8 cellular contexts compared by ENCODE assay signal in genomic region chr10:103451091-103451801, GRCh38. TPM values are rescaled to one million over a fixed set of nuclear protein-coding genes. Genes with fewer than 3 reads are reported as not detected.
DNase-seq lines count a peak whose midpoint lies in the region; ATAC-seq and TF ChIP-seq lines count a peak whose summit lies in the region.

No MANE protein-coding gene starts in this region.

- peak overlapping the region; percentile 94 for H3K4me3 ChIP-seq in effector memory CD4-positive, alpha-beta T cell (ENCODE audit: insufficient read depth, low read depth, low read length, poor library complexity, severe bottlenecking)
- H3K4me3 ChIP-seq in muscle layer of duodenum (ENCODE audit: low read depth in 1 of 2, low read length in 2 of 2) = peak overlapping the region; percentile 77 to 87
- peak overlapping the region; percentile 49 to 68 (median 60) for H3K4me3 ChIP-seq in transverse colon

- H3K36me3 Mint-ChIP-seq in activated CD4-positive, alpha-beta T cell treated with anti-CD3 and anti-CD28 coated beads, Interleukin-2, amount 10 ng/mL, durations not matched to agents 7 days and 5 days (ENCODE audit: low read depth) = peaks cover 46% of the 10 kb centered on the region

- no peak for TF ChIP-seq CTCF in transverse colon (IDR thresholded peaks at IDR 0.05)

- peak overlapping the region; percentile 61 for H3K27ac ChIP-seq in effector memory CD4-positive, alpha-beta T cell (ENCODE audit: insufficient read depth, low read length, poor library complexity, severe bottlenecking)
- H3K27ac ChIP-seq in muscle layer of duodenum (ENCODE audit: low read length) = peak overlapping the region; percentile 93
- peak overlapping the region; percentile 85 to 93 (median 86) for H3K27ac ChIP-seq in transverse colon

- no peak for TF ChIP-seq POLR2A in transverse colon (IDR thresholded peaks at IDR 0.05)

- intact Hi-C loops in transverse colon (cut with DNase I; ENCODE audit: low total_unique reads) = no loop called here

- H3K4me1 ChIP-seq in effector memory CD4-positive, alpha-beta T cell (ENCODE audit: control insufficient read depth, insufficient read depth, low read length, poor library complexity, severe bottlenecking) = peaks cover 35% of the 10 kb centered on the region
- H3K4me1 ChIP-seq in muscle layer of duodenum (ENCODE audit: control insufficient read depth in 1 of 2, insufficient read depth in 2 of 2, low read length in 2 of 2) (peaks cover 12 to 20% of the 10 kb centered on the region in 2 donors), transverse colon (peaks cover 8 to 48% (median 14%) of the 10 kb centered on the region in 4 donors)

- CTCF ChIA-PET in activated CD4-positive, alpha-beta T cell treated with anti-CD3 and anti-CD28 coated beads, Interleukin-2, amount 10 ng/mL, durations not matched to agents 7 days and 5 days (lab: Charles Lee) = interaction anchor here (0.5 to 4.6 kb wide), 10 partner anchors 11 to 533 kb away, joined by 3 to 16 read pairs (median 4); partner anchors contain the start of gene CNNM2

- H3K4me1 Mint-ChIP-seq in activated CD4-positive, alpha-beta T cell treated with anti-CD3 and anti-CD28 coated beads, Interleukin-2, amount 10 ng/mL, durations not matched to agents 7 days and 5 days = peaks cover 65% of the 10 kb centered on the region

- POLR2A ChIA-PET in activated CD4-positive, alpha-beta T cell treated with anti-CD3 and anti-CD28 coated beads, Interleukin-2, amount 10 ng/mL, durations not matched to agents 7 days and 5 days (lab: Charles Lee) = interaction anchor here (0.5 kb wide), 1 partner anchor 21 kb away, joined by 3 read pairs; no protein-coding TSS in a partner anchor

- 20 to 54% methylated on average over 1 to 14 of the region's 14 CpGs for WGBS in transverse colon (ENCODE audit: low coverage in 1 of 2), 2 donors

- DNase-seq in CMK (ENCODE audit: low read depth) (peak; percentile 55), HUDEP-2 (lab: John Stamatoyannopoulos, UW; ENCODE audit: unreplicated experiment in 76 of 76) (peak in 51 of 76 experiments; percentile 7 to 76 (median 34)), transverse colon (peak; percentile 52), RKO (ENCODE audit: low spot score) (no peak)
- DNase-seq in activated CD4-positive, alpha-beta T cell treated with anti-CD3 and anti-CD28 coated beads, Interleukin-2, amount 10 ng/mL, durations not matched to agents 7 days and 5 days = peak; percentile 65
- peak; percentile 25 to 32 (median 29) for DNase-seq in effector memory CD4-positive, alpha-beta T cell

- no peaks in the 10 kb centered on the region for H3K27me3 Mint-ChIP-seq in activated CD4-positive, alpha-beta T cell treated with anti-CD3 and anti-CD28 coated beads, Interleukin-2, amount 10 ng/mL, durations not matched to agents 7 days and 5 days

- TF ChIP-seq EP300 in transverse colon (IDR thresholded peaks at IDR 0.05; ENCODE audit: low read depth) = no peak

- no peaks in the 10 kb centered on the region for H3K9me3 Mint-ChIP-seq in activated CD4-positive, alpha-beta T cell treated with anti-CD3 and anti-CD28 coated beads, Interleukin-2, amount 10 ng/mL, durations not matched to agents 7 days and 5 days

- H3K27ac Mint-ChIP-seq in activated CD4-positive, alpha-beta T cell treated with anti-CD3 and anti-CD28 coated beads, Interleukin-2, amount 10 ng/mL, durations not matched to agents 7 days and 5 days = peak overlapping the region; percentile 92

- peak overlapping the region; percentile 83 for H3K4me3 Mint-ChIP-seq in activated CD4-positive, alpha-beta T cell treated with anti-CD3 and anti-CD28 coated beads, Interleukin-2, amount 10 ng/mL, durations not matched to agents 7 days and 5 days

- in situ Hi-C loops in transverse colon (cut with MboI; ENCODE audit: low pct_ligation_motif_present in 1 of 4, low pct_unique_long_range_greater_than_20kb in 1 of 4, low sequenced_read_pairs in 3 of 4) = no loop called here

- ATAC-seq in HG02973 (IDR thresholded peaks at IDR 0.05; ENCODE audit: unreplicated experiment) = no peak

- no peaks in the 10 kb centered on the region for H3K27me3 ChIP-seq in effector memory CD4-positive, alpha-beta T cell (replicated peaks; ENCODE audit: control insufficient read depth, insufficient read depth, low read length, poor library complexity, severe bottlenecking)
- H3K27me3 ChIP-seq in muscle layer of duodenum (ENCODE audit: low read depth, low read length) = no peaks in the 10 kb centered on the region
- H3K27me3 ChIP-seq in transverse colon = peaks cover 5% of the 10 kb centered on the region

- no peaks in the 10 kb centered on the region for H3K9me3 ChIP-seq in effector memory CD4-positive, alpha-beta T cell (ENCODE audit: control insufficient read depth, low read length)
- H3K9me3 ChIP-seq in muscle layer of duodenum (ENCODE audit: control insufficient read depth in 1 of 2, low read length in 2 of 2) (no peaks in the 10 kb centered on the region), transverse colon (no peaks in the 10 kb centered on the region)

- peaks cover 25% of the 10 kb centered on the region for H3K36me3 ChIP-seq in effector memory CD4-positive, alpha-beta T cell (ENCODE audit: control insufficient read depth, insufficient read depth, low read length)
- H3K36me3 ChIP-seq in muscle layer of duodenum (ENCODE audit: control insufficient read depth in 1 of 2, insufficient read depth in 2 of 2, low read length in 2 of 2) (peaks cover 7 to 21% of the 10 kb centered on the region in 2 donors), transverse colon (no peaks in the 10 kb centered on the region)

RNA-seq across cellular contexts. Expression of gene CALHM2, which starts 0.9 kb away (rescaled TPM):
- total RNA-seq in activated CD4-positive, alpha-beta T cell treated with anti-CD3 and anti-CD28 coated beads, Interleukin-2, amount 10 ng/mL, durations not matched to agents 7 days and 5 days = 100 to 1,000 TPM in 1 of 2 experiments, 10 to 100 TPM in 1; 89.6 to 109 TPM
- 10 to 100 TPM in 3 of 4 donors, 1 to 10 TPM in 1; 3.2 to 21.1 (median 15.7) TPM for total RNA-seq in transverse colon

RNA-seq across cellular contexts. Expression of gene CALHM1, which starts 7.5 kb away (rescaled TPM):
- total RNA-seq in activated CD4-positive, alpha-beta T cell treated with anti-CD3 and anti-CD28 coated beads, Interleukin-2, amount 10 ng/mL, durations not matched to agents 7 days and 5 days = under 1 TPM; 0.12 to 0.21 TPM
- not detected for total RNA-seq in transverse colon

RNA-seq across cellular contexts. Expression of gene CALHM3, which starts 27.8 kb away (rescaled TPM):
- under 1 TPM in 1 of 2 experiments, not detected in 1; 0.17 TPM for total RNA-seq in activated CD4-positive, alpha-beta T cell treated with anti-CD3 and anti-CD28 coated beads, Interleukin-2, amount 10 ng/mL, durations not matched to agents 7 days and 5 days
- total RNA-seq in transverse colon = not detected

RNA-seq across cellular contexts. Expression of gene NEURL1, which starts 42.3 kb away (rescaled TPM):
- 1 to 10 TPM; 1.1 to 1.6 TPM for total RNA-seq in activated CD4-positive, alpha-beta T cell treated with anti-CD3 and anti-CD28 coated beads, Interleukin-2, amount 10 ng/mL, durations not matched to agents 7 days and 5 days
- 100 to 1,000 TPM in 1 of 4 donors, 10 to 100 TPM in 3; 36.7 to 177 (median 55.8) TPM for total RNA-seq in transverse colon

RNA-seq across cellular contexts. Expression of gene PDCD11, which starts 54.8 kb away (rescaled TPM):
- total RNA-seq in activated CD4-positive, alpha-beta T cell treated with anti-CD3 and anti-CD28 coated beads, Interleukin-2, amount 10 ng/mL, durations not matched to agents 7 days and 5 days = 10 to 100 TPM; 43.4 to 51.8 TPM
- 10 to 100 TPM; 10.1 to 20.0 (median 13.3) TPM for total RNA-seq in transverse colon

Comparison
In these comparisons a context has a peak if more than half of its experiments do, and no peak if none do; other contexts are left out.
1. RNA of gene CALHM2, which starts 0.9 kb away (total RNA-seq): 89.6 to 109 TPM in activated CD4-positive, alpha-beta T cell treated with anti-CD3 and anti-CD28 coated beads, Interleukin-2, amount 10 ng/mL, durations not matched to agents 7 days and 5 days; 3.2 to 21.1 TPM in transverse colon; every median in the first group is over 4 times any median in the second.
2. Peak in every context shown above with its lines, with median percentiles within 50 percentile points of each other: H3K27ac ChIP-seq and H3K4me3 ChIP-seq.